Comparison of ENCODE assay signal across 9 cellular contexts in the genomic region with DNA sequence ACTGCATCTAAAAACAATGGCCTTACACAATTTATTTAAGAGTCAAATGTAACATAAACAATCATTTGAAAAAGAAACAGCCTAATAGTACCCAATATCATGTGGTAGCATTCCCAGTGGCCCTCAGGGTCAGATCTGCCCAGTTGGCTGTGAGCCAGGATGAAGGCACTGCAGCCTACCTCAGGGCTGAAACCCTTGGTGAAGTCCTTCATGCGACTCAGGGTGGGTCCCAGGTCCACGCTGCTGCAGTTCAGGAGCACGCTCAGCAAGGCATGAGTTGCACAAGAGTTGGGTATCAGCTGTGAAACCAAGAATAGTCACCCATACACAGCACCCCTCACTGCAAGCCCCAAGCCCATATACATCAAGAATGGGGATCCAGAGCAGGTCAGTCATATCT. TPM values are rescaled to one million over a fixed set of nuclear protein-coding genes. Genes with fewer than 3 reads are reported as not detected.
A peak's percentile ranks its signal among the peaks of the same experiment; 100 is the strongest.
DNase-seq lines count a peak whose midpoint lies in the region; ATAC-seq, FAIRE-seq and TF ChIP-seq lines count a peak whose summit lies in the region.
"Had no signal": no experiment of that assay in that cellular context is flagged by ENCODE, and none has a peak within 500 bp of the region (broad histone marks: within the 10 kb centered on the region; RNA-seq: fewer than 3 reads in every experiment).

No MANE protein-coding gene starts in this region.

- peak overlapping the region in 5 of 7 donors; percentile 6 to 96 (median 93) for H3K27ac Mint-ChIP-seq in CD4-positive, alpha-beta memory T cell
- peak overlapping the region in 2 of 3 donors; percentile 39 to 92 for H3K27ac Mint-ChIP-seq in IgD-negative memory B cell
- no peak overlapping the region for H3K27ac Mint-ChIP-seq in nephron

- CTCF ChIA-PET in CD4-positive, alpha-beta memory T cell (lab: Charles Lee; ENCODE audit: partially characterized antibody): interaction anchor here (1.7 kb wide), 1 partner anchor 180 kb away, joined by 3 read pairs; no protein-coding TSS in a partner anchor
- CTCF ChIA-PET in K562 (lab: Yijun Ruan, JAX; ENCODE audit: low intra/inter-chr PET ratio): no interaction called here

- no peaks in the 10 kb centered on the region for H4K20me1 ChIP-seq in K562 (replicated peaks; ENCODE audit: control insufficient read depth, insufficient read depth, low read length)

- peaks cover 27 to 44% (median 35%) of the 10 kb centered on the region in 4 donors for H3K4me1 Mint-ChIP-seq in CD4-positive, alpha-beta memory T cell
- peaks cover 26 to 32% (median 31%) of the 10 kb centered on the region in 3 donors for H3K4me1 Mint-ChIP-seq in IgD-negative memory B cell
- peaks cover 33% of the 10 kb centered on the region for H3K4me1 Mint-ChIP-seq in nephron

- peaks cover 54% of the 10 kb centered on the region for H3K36me3 ChIP-seq in CD4-positive, alpha-beta memory T cell (ENCODE audit: insufficient read depth, low read length)
- H3K36me3 ChIP-seq in K562 (ENCODE audit: control insufficient read depth, insufficient read depth, low read length): peaks cover 65% of the 10 kb centered on the region
- peaks cover 0 to 51% of the 10 kb centered on the region in 2 donors for H3K36me3 ChIP-seq in gastrocnemius medialis

- H3K27me3 ChIP-seq in CD4-positive, alpha-beta memory T cell (ENCODE audit: insufficient read depth, low read length): no peaks in the 10 kb centered on the region
- H3K27me3 ChIP-seq in K562 (ENCODE audit: control insufficient read depth in 2 of 2, insufficient read depth in 2 of 2, low read length in 2 of 2): no peaks in the 10 kb centered on the region
- no peaks in the 10 kb centered on the region for H3K27me3 ChIP-seq in gastrocnemius medialis
- H3K27me3 ChIP-seq: brain microvascular endothelial cell had no signal

- ATAC-seq in K562 (no peak), gastrocnemius medialis (no peak)

- no peak for FAIRE-seq in K562 (lab: Jason Lieb, UNC)

- WGBS in K562 (ENCODE audit: insufficient coverage, low coverage, missing lambda C conversion rate): 97% methylated on average over 3 of the region's 3 CpGs

- H3K27me3 Mint-ChIP-seq in CD4-positive, alpha-beta memory T cell: no peaks in the 10 kb centered on the region
- H3K27me3 Mint-ChIP-seq in IgD-negative memory B cell (no peaks in the 10 kb centered on the region), nephron (ENCODE audit: low read depth) (no peaks in the 10 kb centered on the region)

- H3K4me2 ChIP-seq in K562 (ENCODE audit: insufficient read depth, low read length): no peak overlapping the region

- H2AFZ ChIP-seq in K562 (ENCODE audit: low read depth, low read length): no peak overlapping the region

- H3K27ac ChIP-seq in CD4-positive, alpha-beta memory T cell (ENCODE audit: low read depth, low read length): no peak overlapping the region
- H3K27ac ChIP-seq in K562 (ENCODE audit: extremely low read depth, low read depth, low read length): no peak overlapping the region
- no peak overlapping the region for H3K27ac ChIP-seq in gastrocnemius medialis
- H3K27ac ChIP-seq: brain microvascular endothelial cell had no signal

- H3K4me1 ChIP-seq in CD4-positive, alpha-beta memory T cell (ENCODE audit: insufficient read depth, low read length): peaks cover 37% of the 10 kb centered on the region
- H3K4me1 ChIP-seq in K562 (replicated peaks in 1 of 2; ENCODE audit: control insufficient read depth in 2 of 2, insufficient read depth in 2 of 2, low read length in 2 of 2) (peaks cover 11 to 14% of the 10 kb centered on the region in 2 experiments; a peak in 4 of 5 replicates), gastrocnemius medialis (peaks cover 29 to 40% of the 10 kb centered on the region in 2 donors)

- H3K9me1 ChIP-seq in K562 (ENCODE audit: control insufficient read depth, insufficient read depth, low read length): no peaks in the 10 kb centered on the region

- H3K9me3 Mint-ChIP-seq in CD4-positive, alpha-beta memory T cell: no peaks in the 10 kb centered on the region
- H3K9me3 Mint-ChIP-seq in IgD-negative memory B cell: no peaks in the 10 kb centered on the region
- no peaks in the 10 kb centered on the region for H3K9me3 Mint-ChIP-seq in nephron

- BruUV-seq in K562 (replicated peaks; lab: Mats Ljungman, UMichigan): no TSS peak

- TF ChIP-seq POLR2A in K562 (conservative IDR thresholded peaks at IDR 0.05) (no peak), gastrocnemius medialis (IDR thresholded peaks at IDR 0.05) (no peak)

- TF ChIP-seq EP300 in K562 (IDR thresholded peaks at IDR 0.05; ENCODE audit: low read length): no peak

- peaks cover 36 to 64% of the 10 kb centered on the region in 2 donors for H3K36me3 Mint-ChIP-seq in CD4-positive, alpha-beta memory T cell
- H3K36me3 Mint-ChIP-seq in IgD-negative memory B cell (peaks cover 9% of the 10 kb centered on the region), nephron (ENCODE audit: low read depth) (peaks cover 40% of the 10 kb centered on the region)

- intact Hi-C loops in CD4-positive, alpha-beta memory T cell (cut with micrococcal nuclease): no loop called here
- intact Hi-C loops in K562 (cut with micrococcal nuclease) (no loop called here), gastrocnemius medialis (cut with DNase I; ENCODE audit: low total_unique reads) (loop anchor here (5.0 kb wide), 1 partner anchor 130 kb away; the partner anchor contains the start of gene WDR82)

- in situ Hi-C loops in K562 (cut with MboI) (no loop called here), gastrocnemius medialis (cut with MboI; ENCODE audit: low sequenced_read_pairs in 4 of 4) (no loop called here)

- TF ChIP-seq CTCF in K562 (IDR thresholded peaks at IDR 0.05 in 2 of 3, conservative IDR thresholded peaks at IDR 0.05 in 1 of 3; ENCODE audit: insufficient read depth in 2 of 3, low read depth in 1 of 3, low read length in 3 of 3): no peak
- no peak for TF ChIP-seq CTCF in nephron (IDR thresholded peaks at IDR 0.05; ENCODE audit: unreplicated experiment in 3 of 3)
- no peak for TF ChIP-seq CTCF in gastrocnemius medialis (IDR thresholded peaks at IDR 0.05 in 4 of 5, conservative IDR thresholded peaks at IDR 0.05 in 1 of 5)

- no peak overlapping the region for H3K4me3 ChIP-seq in CD4-positive, alpha-beta memory T cell (ENCODE audit: low read length in 2 of 2)
- H3K4me3 ChIP-seq in K562 (no peak overlapping the region), gastrocnemius medialis (no peak overlapping the region)

- H3K9me3 ChIP-seq in CD4-positive, alpha-beta memory T cell (ENCODE audit: control insufficient read depth in 1 of 2, low read length in 2 of 2): no peaks in the 10 kb centered on the region
- H3K9me3 ChIP-seq in K562 (replicated peaks; ENCODE audit: control insufficient read depth, insufficient read depth, low read depth, low read length) (no peaks in the 10 kb centered on the region), gastrocnemius medialis (no peaks in the 10 kb centered on the region)

- H3K79me2 ChIP-seq in K562 (ENCODE audit: control insufficient read depth, insufficient read depth, low read length): peaks cover 44% of the 10 kb centered on the region

- TF ChIP-seq RAD21 in K562 (CRISPR knock-in tag; conservative IDR thresholded peaks at IDR 0.05 in 1 of 2, IDR thresholded peaks at IDR 0.05 in 1 of 2): no peak

- DNase-seq in CD4-positive, alpha-beta memory T cell: peak in 1 of 5 donors; percentile 37
- DNase-seq in K562 (ENCODE audit: extremely low read depth in 1 of 4, low spot score in 3 of 4) (no peak), gastrocnemius medialis (no peak)
- no peak for DNase-seq in stimulated activated CD8-positive, alpha-beta memory T cell treated with anti-CD3 and anti-CD28 coated beads, Interleukin-4, amount 100 ng/mL, for 48 hours
- DNase-seq in stimulated activated CD4-positive, alpha-beta T cell treated with anti-CD3 and anti-CD28 coated beads, Interleukin-15, amount 100 ng/mL, for 24 hours: no peak
- DNase-seq: brain microvascular endothelial cell had no signal

- no peak overlapping the region for H3K9ac ChIP-seq in K562 (ENCODE audit: insufficient read depth in 1 of 2, low read depth in 2 of 2, low read length in 2 of 2)

- POLR2A ChIA-PET in CD4-positive, alpha-beta memory T cell (lab: Charles Lee; ENCODE audit: partially characterized antibody): interaction anchor here (0.8 to 1.3 kb wide), 2 partner anchors 9 to 44 kb away, joined by 3 read pairs; no protein-coding TSS in a partner anchor
- POLR2A ChIA-PET in K562 (lab: Yijun Ruan, JAX): interaction anchor here (1.6 kb wide), 1 partner anchor 10 kb away, joined by 11 read pairs; no protein-coding TSS in a partner anchor

- peak overlapping the region in 5 of 8 donors; percentile 23 to 96 (median 85) for H3K4me3 Mint-ChIP-seq in CD4-positive, alpha-beta memory T cell
- H3K4me3 Mint-ChIP-seq in IgD-negative memory B cell (peak overlapping the region in 3 of 4 donors; percentile 18 to 90 (median 68)), nephron (peak overlapping the region; percentile 92 to 96 (median 96))

RNA-seq across cellular contexts. Expression of gene BAP1, which starts 2.0 kb away (rescaled TPM):
- total RNA-seq in CD4-positive, alpha-beta memory T cell: 10 to 100 TPM; 77.2 to 88.8 TPM
- 10 to 100 TPM; 10.0 to 26.9 TPM for polyA plus RNA-seq in CD4-positive, alpha-beta memory T cell
- polyA plus RNA-seq in IgD-negative memory B cell (25.9 TPM), K562 (2011; rRNA removed) (51.8 and 56.1 TPM in 2 replicates), K562 (2014; fragmentation: Illumina TruSeq; extraction: Trizol) (37.5 and 48.7 TPM in 2 replicates), K562 (2014; fragmentation: Nextera tagmentation; extraction: Ambion mirVana) (1 to 10 TPM; 3.4 to 5.4 TPM), K562 (2014; rRNA removed) (42.5 and 47.8 TPM in 2 replicates)
- 67.6 and 158 TPM in 2 replicates for total RNA-seq in K562 (2011; cell fraction: chromatin; rRNA removed; ENCODE audit: low replicate concordance)
- 94.0 and 97.9 TPM in 2 replicates for total RNA-seq in K562 (2011; cell fraction: nucleolus; rRNA removed)
- 61.2 and 63.2 TPM in 2 replicates for total RNA-seq in K562 (2011; cell fraction: nucleoplasm; rRNA removed)
- total RNA-seq in K562 (2014; rRNA removed) (60.4 and 69.1 TPM in 2 replicates), K562 (2014; rRNA removed; fragmentation: Illumina TruSeq; extraction: Trizol) (21.6 and 25.8 TPM in 2 replicates), K562 (2015; rRNA removed; fragmentation: Illumina TruSeq; extraction: Trizol) (35.4 and 37.5 TPM in 2 replicates), K562 (2021) (64.9 and 66.6 TPM in 2 replicates), gastrocnemius medialis (10 to 100 TPM; 69.8 to 88.2 (median 76.5) TPM)
- polyA plus RNA-seq in K562 (2011; cell fraction: cytosol; rRNA removed): 55.1 and 78.1 TPM in 2 replicates
- 152 and 164 TPM in 2 replicates for polyA plus RNA-seq in K562 (2011; cell fraction: nucleus; rRNA removed)
- 55.2 and 58.8 TPM in 2 replicates for polyA plus RNA-seq in K562 (2012)
- polyA minus RNA-seq in K562 (2011; rRNA and poly(A)+ RNA removed): 34.0 and 46.9 TPM in 2 replicates
- polyA minus RNA-seq in K562 (2011; cell fraction: cytosol; rRNA and poly(A)+ RNA removed): 28.6 and 32.7 TPM in 2 replicates
- polyA minus RNA-seq in K562 (2011; cell fraction: nucleus; rRNA and poly(A)+ RNA removed): 43.1 and 47.4 TPM in 2 replicates

RNA-seq across cellular contexts. Expression of gene PHF7, which starts 2.7 kb away (rescaled TPM):
- total RNA-seq in CD4-positive, alpha-beta memory T cell: 10 to 100 TPM; 13.3 to 15.1 TPM
- 10 to 100 TPM in 1 of 2 donors, 1 to 10 TPM in 1; 4.6 to 10.2 TPM for polyA plus RNA-seq in CD4-positive, alpha-beta memory T cell
- polyA plus RNA-seq in IgD-negative memory B cell (15.0 TPM), K562 (2011; rRNA removed) (27.5 and 28.3 TPM in 2 replicates), K562 (2014; fragmentation: Illumina TruSeq; extraction: Trizol) (18.3 and 18.4 TPM in 2 replicates), K562 (2014; fragmentation: Nextera tagmentation; extraction: Ambion mirVana) (1 to 10 TPM; 2.4 to 4.1 TPM), K562 (2014; rRNA removed) (28.7 and 29.1 TPM in 2 replicates)
- total RNA-seq in K562 (2011; cell fraction: chromatin; rRNA removed; ENCODE audit: low replicate concordance): 31.9 and 35.6 TPM in 2 replicates
- total RNA-seq in K562 (2011; cell fraction: nucleolus; rRNA removed): 25.5 and 28.0 TPM in 2 replicates
- 20.6 and 25.9 TPM in 2 replicates for total RNA-seq in K562 (2011; cell fraction: nucleoplasm; rRNA removed)
- total RNA-seq in K562 (2014; rRNA removed) (16.8 and 21.5 TPM in 2 replicates), K562 (2014; rRNA removed; fragmentation: Illumina TruSeq; extraction: Trizol) (12.7 and 18.0 TPM in 2 replicates), K562 (2015; rRNA removed; fragmentation: Illumina TruSeq; extraction: Trizol) (19.0 and 20.2 TPM in 2 replicates), K562 (2021) (16.7 and 19.5 TPM in 2 replicates), gastrocnemius medialis (10 to 100 TPM in 1 of 4 donors, 1 to 10 TPM in 3; 3.1 to 11.4 (median 6.8) TPM)
- 10.7 and 16.3 TPM in 2 replicates for polyA plus RNA-seq in K562 (2011; cell fraction: cytosol; rRNA removed)
- polyA plus RNA-seq in K562 (2011; cell fraction: nucleus; rRNA removed): 33.0 and 39.3 TPM in 2 replicates
- 14.0 and 20.6 TPM in 2 replicates for polyA plus RNA-seq in K562 (2012)
- 17.5 and 19.1 TPM in 2 replicates for polyA minus RNA-seq in K562 (2011; rRNA and poly(A)+ RNA removed)
- polyA minus RNA-seq in K562 (2011; cell fraction: cytosol; rRNA and poly(A)+ RNA removed): 7.0 and 9.6 TPM in 2 replicates
- 13.9 and 14.5 TPM in 2 replicates for polyA minus RNA-seq in K562 (2011; cell fraction: nucleus; rRNA and poly(A)+ RNA removed)

RNA-seq across cellular contexts. Expression of gene SEMA3G, which starts 37.1 kb away (rescaled TPM):
- total RNA-seq in CD4-positive, alpha-beta memory T cell: under 1 TPM; 0.17 to 0.22 TPM
- under 1 TPM in 1 of 2 donors, not detected in 1; 0.29 TPM for polyA plus RNA-seq in CD4-positive, alpha-beta memory T cell
- polyA plus RNA-seq in IgD-negative memory B cell (0.04 TPM), K562 (2011; rRNA removed) (0.11 TPM in 1 of 2 replicates, not detected in the other), K562 (2014; fragmentation: Illumina TruSeq; extraction: Trizol) (0.04 TPM in 1 of 2 replicates, not detected in the other), K562 (2014; fragmentation: Nextera tagmentation; extraction: Ambion mirVana) (not detected), K562 (2014; rRNA removed) (not detected in 2 replicates)
- 0.16 TPM in 1 of 2 replicates, not detected in the other for total RNA-seq in K562 (2011; cell fraction: chromatin; rRNA removed; ENCODE audit: low replicate concordance)
- 0.13 and 0.33 TPM in 2 replicates for total RNA-seq in K562 (2011; cell fraction: nucleolus; rRNA removed)
- total RNA-seq in K562 (2011; cell fraction: nucleoplasm; rRNA removed): 0.29 TPM in 1 of 2 replicates, not detected in the other
- total RNA-seq in K562 (2014; rRNA removed) (0.04 and 0.05 TPM in 2 replicates), K562 (2014; rRNA removed; fragmentation: Illumina TruSeq; extraction: Trizol) (not detected in 2 replicates), K562 (2015; rRNA removed; fragmentation: Illumina TruSeq; extraction: Trizol) (0.04 and 0.11 TPM in 2 replicates), K562 (2021) (0.07 TPM in 1 of 2 replicates, not detected in the other), gastrocnemius medialis (10 to 100 TPM in 3 of 4 donors, 1 to 10 TPM in 1; 3.8 to 20.3 (median 13.1) TPM)
- 0.06 TPM in 1 of 2 replicates, not detected in the other for polyA plus RNA-seq in K562 (2011; cell fraction: cytosol; rRNA removed)
- polyA plus RNA-seq in K562 (2011; cell fraction: nucleus; rRNA removed): 0.10 and 0.23 TPM in 2 replicates
- 0.03 and 0.04 TPM in 2 replicates for polyA plus RNA-seq in K562 (2012)
- polyA minus RNA-seq in K562 (2011; rRNA and poly(A)+ RNA removed): not detected in 2 replicates
- not detected in 2 replicates for polyA minus RNA-seq in K562 (2011; cell fraction: cytosol; rRNA and poly(A)+ RNA removed)
- polyA minus RNA-seq in K562 (2011; cell fraction: nucleus; rRNA and poly(A)+ RNA removed): 0.13 and 0.22 TPM in 2 replicates

RNA-seq across cellular contexts. Expression of gene TNNC1, which starts 46.1 kb away (rescaled TPM):
- total RNA-seq in CD4-positive, alpha-beta memory T cell: 1 to 10 TPM; 5.3 to 7.1 TPM
- polyA plus RNA-seq in CD4-positive, alpha-beta memory T cell: under 1 TPM in 1 of 2 donors, not detected in 1; 0.92 TPM
- polyA plus RNA-seq in IgD-negative memory B cell: not detected
- 0.65 TPM in 1 of 2 replicates, not detected in the other for total RNA-seq in K562 (2011; cell fraction: chromatin; rRNA removed; ENCODE audit: low replicate concordance)
- total RNA-seq in K562 (2011; cell fraction: nucleolus; rRNA removed): 1.0 and 1.3 TPM in 2 replicates
- total RNA-seq in K562 (2011; cell fraction: nucleoplasm; rRNA removed): 2.7 TPM in 1 of 2 replicates, not detected in the other
- 0.53 TPM in 1 of 2 replicates, not detected in the other for total RNA-seq in K562 (2014; rRNA removed)
- total RNA-seq in K562 (2014; rRNA removed; fragmentation: Illumina TruSeq; extraction: Trizol): not detected in 2 replicates
- not detected in 2 replicates for total RNA-seq in K562 (2015; rRNA removed; fragmentation: Illumina TruSeq; extraction: Trizol)
- total RNA-seq in K562 (2021): 0.47 TPM in 1 of 2 replicates, not detected in the other
- 0.42 and 1.1 TPM in 2 replicates for polyA plus RNA-seq in K562 (2011; rRNA removed)
- 0.60 and 1.6 TPM in 2 replicates for polyA plus RNA-seq in K562 (2011; cell fraction: cytosol; rRNA removed)
- 3.3 and 6.2 TPM in 2 replicates for polyA plus RNA-seq in K562 (2011; cell fraction: nucleus; rRNA removed)
- 0.12 and 0.65 TPM in 2 replicates for polyA plus RNA-seq in K562 (2012)
- polyA plus RNA-seq in K562 (2014; fragmentation: Illumina TruSeq; extraction: Trizol): 0.85 TPM in 1 of 2 replicates, not detected in the other
- under 1 TPM; 0.08 to 0.27 TPM for polyA plus RNA-seq in K562 (2014; fragmentation: Nextera tagmentation; extraction: Ambion mirVana)
- polyA plus RNA-seq in K562 (2014; rRNA removed): 0.78 TPM in 1 of 2 replicates, not detected in the other
- 0.42 and 1.4 TPM in 2 replicates for polyA minus RNA-seq in K562 (2011; rRNA and poly(A)+ RNA removed)
- polyA minus RNA-seq in K562 (2011; cell fraction: cytosol; rRNA and poly(A)+ RNA removed): not detected in 2 replicates
- polyA minus RNA-seq in K562 (2011; cell fraction: nucleus; rRNA and poly(A)+ RNA removed): 0.44 TPM in 1 of 2 replicates, not detected in the other
- total RNA-seq in gastrocnemius medialis: over 10,000 TPM in 1 of 4 donors, 1,000 to 10,000 TPM in 3; 5,017 to 11,453 (median 7,253) TPM
- total RNA-seq: M059J had no signal

RNA-seq across cellular contexts. Expression of gene NISCH, which starts 47.6 kb away (rescaled TPM):
- total RNA-seq in CD4-positive, alpha-beta memory T cell: 100 to 1,000 TPM; 189 to 205 TPM
- 10 to 100 TPM; 10.2 to 25.8 TPM for polyA plus RNA-seq in CD4-positive, alpha-beta memory T cell
- 25.2 TPM for polyA plus RNA-seq in IgD-negative memory B cell
- 205 and 431 TPM in 2 replicates for total RNA-seq in K562 (2011; cell fraction: chromatin; rRNA removed; ENCODE audit: low replicate concordance)
- total RNA-seq in K562 (2011; cell fraction: nucleolus; rRNA removed): 200 and 220 TPM in 2 replicates
- total RNA-seq in K562 (2011; cell fraction: nucleoplasm; rRNA removed): 158 and 172 TPM in 2 replicates
- 27.9 and 35.9 TPM in 2 replicates for total RNA-seq in K562 (2014; rRNA removed)
- 13.9 and 16.1 TPM in 2 replicates for total RNA-seq in K562 (2014; rRNA removed; fragmentation: Illumina TruSeq; extraction: Trizol)
- total RNA-seq in K562 (2015; rRNA removed; fragmentation: Illumina TruSeq; extraction: Trizol): 20.7 and 22.2 TPM in 2 replicates
- total RNA-seq in K562 (2021): 36.9 and 43.5 TPM in 2 replicates
- 34.6 and 52.5 TPM in 2 replicates for polyA plus RNA-seq in K562 (2011; rRNA removed)
- 31.2 and 33.2 TPM in 2 replicates for polyA plus RNA-seq in K562 (2011; cell fraction: cytosol; rRNA removed)
- 303 and 415 TPM in 2 replicates for polyA plus RNA-seq in K562 (2011; cell fraction: nucleus; rRNA removed)
- polyA plus RNA-seq in K562 (2012): 28.8 and 58.0 TPM in 2 replicates
- 23.4 and 28.3 TPM in 2 replicates for polyA plus RNA-seq in K562 (2014; fragmentation: Illumina TruSeq; extraction: Trizol)
- under 1 TPM; 0.44 to 0.80 TPM for polyA plus RNA-seq in K562 (2014; fragmentation: Nextera tagmentation; extraction: Ambion mirVana)
- polyA plus RNA-seq in K562 (2014; rRNA removed): 37.5 and 42.4 TPM in 2 replicates
- 35.4 and 47.8 TPM in 2 replicates for polyA minus RNA-seq in K562 (2011; rRNA and poly(A)+ RNA removed)
- polyA minus RNA-seq in K562 (2011; cell fraction: cytosol; rRNA and poly(A)+ RNA removed): 23.4 and 31.6 TPM in 2 replicates
- polyA minus RNA-seq in K562 (2011; cell fraction: nucleus; rRNA and poly(A)+ RNA removed): 68.9 and 75.8 TPM in 2 replicates
- 10 to 100 TPM; 19.2 to 38.3 (median 25.0) TPM for total RNA-seq in gastrocnemius medialis

Comparison
In these comparisons a context has a peak if more than half of its experiments do, and no peak if none do; other contexts are left out.
1. H3K27ac Mint-ChIP-seq: peak in CD4-positive, alpha-beta memory T cell (5 of 7) and IgD-negative memory B cell (2 of 3); none in nephron (0 of 3).
2. Peak in every context shown above with its lines, with median percentiles within 50 percentile points of each other: H3K4me3 Mint-ChIP-seq.